In the genomic region with DNA sequence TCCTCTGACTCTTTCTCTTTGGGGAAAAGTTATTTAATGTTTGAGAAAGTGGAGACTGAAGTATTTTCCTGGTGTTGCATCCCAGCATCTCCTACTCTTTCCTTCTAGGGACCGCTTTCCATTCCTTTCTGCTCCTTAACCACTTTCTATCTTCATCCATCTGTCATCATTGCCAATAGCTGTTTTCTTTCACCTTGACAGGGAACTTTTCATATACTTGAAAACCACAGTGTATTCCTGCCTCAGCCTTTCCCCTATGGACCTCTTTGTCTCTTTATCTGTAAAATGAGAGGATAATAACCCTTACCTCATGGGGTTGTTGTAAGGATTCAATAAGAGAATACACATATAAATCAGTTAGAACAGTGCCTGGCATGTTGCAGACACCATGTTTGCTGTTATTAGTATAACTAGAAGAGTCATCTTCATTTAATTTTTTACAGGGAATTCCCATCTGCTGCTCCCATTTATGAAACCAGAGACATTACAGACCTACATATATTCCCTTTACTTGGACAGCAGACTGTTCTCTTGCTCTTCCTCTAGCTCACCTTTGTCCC, we compare ENCODE assay signal across 20 cellular contexts. TPM values are rescaled to one million over a fixed set of nuclear protein-coding genes. Genes with fewer than 3 reads are reported as not detected.
A peak's percentile ranks its signal among the peaks of the same experiment; 100 is the strongest.
DNase-seq lines count a peak whose midpoint lies in the region; ATAC-seq, FAIRE-seq and TF ChIP-seq lines count a peak whose summit lies in the region.
"Had no signal": no experiment of that assay in that cellular context is flagged by ENCODE, and none has a peak within 500 bp of the region (broad histone marks: within the 10 kb centered on the region; RNA-seq: fewer than 3 reads in every experiment).

No MANE protein-coding gene starts in this region.

- H3K4me1 Mint-ChIP-seq in activated naive CD4-positive, alpha-beta T cell treated with anti-CD3 and anti-CD28 coated beads for 36 hours (ENCODE audit: low read depth): peaks cover 51% of the 10 kb centered on the region
- H3K4me1 Mint-ChIP-seq in astrocyte (ENCODE audit: low read depth, unreplicated experiment) (no peaks in the 10 kb centered on the region), type B pancreatic cell (ENCODE audit: unreplicated experiment) (peaks cover 10% of the 10 kb centered on the region)

- no peaks in the 10 kb centered on the region for H3K9me3 ChIP-seq in PC-3 (ENCODE audit: low read length)
- no peaks in the 10 kb centered on the region for H3K9me3 ChIP-seq in astrocyte (ENCODE audit: insufficient read depth, low read depth, low read length)
- H3K9me3 ChIP-seq in WERI-Rb-1 (ENCODE audit: severe bottlenecking): no peaks in the 10 kb centered on the region
- H3K9me3 ChIP-seq: right lobe of liver, vagina had no signal

- no peak for TF ChIP-seq CTCF in PC-3 (conservative IDR thresholded peaks at IDR 0.05; ENCODE audit: low read depth, low read length)
- TF ChIP-seq CTCF in astrocyte (IDR thresholded peaks at IDR 0.05; ENCODE audit: insufficient read depth, low read depth, low read length): no peak
- TF ChIP-seq CTCF in type B pancreatic cell (conservative IDR thresholded peaks at IDR 0.05): no peak
- TF ChIP-seq CTCF in WERI-Rb-1 (IDR thresholded peaks at IDR 0.05; ENCODE audit: low read depth, low read length): no peak

- H3K4me3 Mint-ChIP-seq in activated naive CD4-positive, alpha-beta T cell treated with anti-CD3 and anti-CD28 coated beads for 36 hours: no peak overlapping the region
- H3K4me3 Mint-ChIP-seq in astrocyte (ENCODE audit: unreplicated experiment): no peak overlapping the region
- no peak overlapping the region for H3K4me3 Mint-ChIP-seq in type B pancreatic cell

- H3K27ac Mint-ChIP-seq in activated naive CD4-positive, alpha-beta T cell treated with anti-CD3 and anti-CD28 coated beads for 36 hours: peak overlapping the region; percentile 89
- H3K27ac Mint-ChIP-seq in astrocyte (ENCODE audit: unreplicated experiment) (no peak overlapping the region), type B pancreatic cell (peak overlapping the region; percentile 8)

- 0 out of 2 replicates have a peak, but pooled peaks have one; percentile 24 for ATAC-seq in PC-3
- ATAC-seq: left cardiac atrium, right lobe of liver had no signal

- no peaks in the 10 kb centered on the region for H3K79me2 ChIP-seq in PC-3 (ENCODE audit: low read length)
- no peaks in the 10 kb centered on the region for H3K79me2 ChIP-seq in astrocyte (ENCODE audit: insufficient read depth, low read length)

- no peaks in the 10 kb centered on the region for H3F3A ChIP-seq in PC-3 (ENCODE audit: low read length, unreplicated experiment)

- intact Hi-C loops in activated naive CD4-positive, alpha-beta T cell treated with anti-CD3 and anti-CD28 coated beads for 36 hours (cut with micrococcal nuclease): loop anchor here (1.0 kb wide), 5 partner anchors 10 to 171 kb away; a partner anchor contains a TSS
- intact Hi-C loops in PC-3 (cut with micrococcal nuclease): no loop called here

- no peaks in the 10 kb centered on the region for H3K9me2 ChIP-seq in PC-3 (replicated peaks; ENCODE audit: low read length)

- H3K27ac ChIP-seq in PC-3 (ENCODE audit: low read length) (peak overlapping the region; percentile 38), astrocyte (ENCODE audit: low read depth, low read length) (peak overlapping the region; percentile 6), WERI-Rb-1 (no peak overlapping the region)
- H3K27ac ChIP-seq: right lobe of liver, RWPE1, vagina had no signal

- FAIRE-seq in astrocyte (lab: Jason Lieb, UNC): no peak

- no peaks in the 10 kb centered on the region for H3K27me3 Mint-ChIP-seq in activated naive CD4-positive, alpha-beta T cell treated with anti-CD3 and anti-CD28 coated beads for 36 hours (ENCODE audit: low read depth)
- no peaks in the 10 kb centered on the region for H3K27me3 Mint-ChIP-seq in astrocyte (ENCODE audit: low read depth, unreplicated experiment)
- no peaks in the 10 kb centered on the region for H3K27me3 Mint-ChIP-seq in type B pancreatic cell

- H3K4me1 ChIP-seq in PC-3 (ENCODE audit: insufficient read depth, low read length): peaks cover 10% of the 10 kb centered on the region; the same call in 1 of the 2 replicates
- H3K4me1 ChIP-seq in astrocyte (ENCODE audit: insufficient read depth, low read length): peaks cover 15% of the 10 kb centered on the region
- H3K4me1 ChIP-seq: vagina had no signal

- H3K27me3 ChIP-seq in PC-3 (ENCODE audit: low read length): no peaks in the 10 kb centered on the region
- H3K27me3 ChIP-seq in astrocyte (ENCODE audit: insufficient read depth, low read length): no peaks in the 10 kb centered on the region
- H3K27me3 ChIP-seq in WERI-Rb-1 (ENCODE audit: insufficient read depth, low read depth, severe bottlenecking): no peaks in the 10 kb centered on the region
- H3K27me3 ChIP-seq: right lobe of liver, vagina had no signal

- H3K4me3 ChIP-seq in PC-3 (ENCODE audit: low read length): no peak overlapping the region
- H3K4me3 ChIP-seq in astrocyte (ENCODE audit: insufficient read depth, low read depth, low read length): no peak overlapping the region
- no peak overlapping the region for H3K4me3 ChIP-seq in WERI-Rb-1 (ENCODE audit: low read depth, low read length)
- H3K4me3 ChIP-seq: right lobe of liver, vagina had no signal

- H3K9ac ChIP-seq in PC-3 (ENCODE audit: low read length): no peak overlapping the region
- H3K9ac ChIP-seq in astrocyte (ENCODE audit: low read length): no peak overlapping the region

- CTCF ChIA-PET in activated naive CD4-positive, alpha-beta T cell treated with anti-CD3 and anti-CD28 coated beads for 36 hours (lab: Charles Lee): interaction anchor here (0.9 to 3.2 kb wide), 9 partner anchors 9 to 171 kb away, joined by 3 to 28 read pairs (median 4); no protein-coding TSS in a partner anchor
- CTCF ChIA-PET in PC-3 (lab: Charles Lee): no interaction called here

- H3K36me3 ChIP-seq in PC-3 (ENCODE audit: low read depth, low read length): peaks cover 49% of the 10 kb centered on the region; the same call in 1 of the 2 replicates
- no peaks in the 10 kb centered on the region for H3K36me3 ChIP-seq in astrocyte (ENCODE audit: insufficient read depth, low read length)
- no peaks in the 10 kb centered on the region for H3K36me3 ChIP-seq in WERI-Rb-1
- H3K36me3 ChIP-seq: vagina had no signal

- H3K9me3 Mint-ChIP-seq in activated naive CD4-positive, alpha-beta T cell treated with anti-CD3 and anti-CD28 coated beads for 36 hours: no peaks in the 10 kb centered on the region
- H3K9me3 Mint-ChIP-seq in astrocyte (ENCODE audit: unreplicated experiment) (no peaks in the 10 kb centered on the region), type B pancreatic cell (no peaks in the 10 kb centered on the region)

- POLR2A ChIA-PET in PC-3 (lab: Charles Lee; ENCODE audit: unreplicated experiment): interaction anchor here (0.6 kb wide), 1 partner anchor 1689 kb away, joined by 4 read pairs; no protein-coding TSS in a partner anchor

- no peak for DNase-seq in activated naive CD4-positive, alpha-beta T cell treated with anti-CD3 and anti-CD28 coated beads for 36 hours
- no peak for DNase-seq in activated naive CD4-positive, alpha-beta T cell treated with Interleukin-2 at 50 U/mL for 16 hours
- DNase-seq in PC-3 (no peak), astrocyte (ENCODE audit: low read depth) (no peak), type B pancreatic cell (ENCODE audit: extremely low spot score, unreplicated experiment) (no peak), WERI-Rb-1 (no peak), ACHN (no peak), Ammon's horn (ENCODE audit: low spot score) (no peak)
- DNase-seq: anterior cingulate cortex; GDM1; left cardiac atrium; NCI-H1694; NK-92 treated with Interleukin-12 subunit alpha and Interleukin-12 subunit beta, amount 100 ng/mL, for 24 hours; occipital lobe; right lobe of liver; SW 1271 had no signal

- peaks cover 74% of the 10 kb centered on the region for H3K36me3 Mint-ChIP-seq in activated naive CD4-positive, alpha-beta T cell treated with anti-CD3 and anti-CD28 coated beads for 36 hours (ENCODE audit: low read depth)
- H3K36me3 Mint-ChIP-seq in astrocyte (ENCODE audit: low read depth, unreplicated experiment): no peaks in the 10 kb centered on the region
- H3K36me3 Mint-ChIP-seq in type B pancreatic cell: peaks cover 3% of the 10 kb centered on the region

- H3K4me2 ChIP-seq in PC-3 (ENCODE audit: low read length) (no peak overlapping the region), astrocyte (ENCODE audit: low read length) (peak overlapping the region; percentile 35)

- BruUV-seq in PC-3 (replicated peaks; lab: Mats Ljungman, UMichigan): no TSS peak

- in situ Hi-C loops in ACHN (cut with HindIII; ENCODE audit: low pct_ligation_motif_present, low pct_unique_long_range_greater_than_20kb, low sequenced_read_pairs): no loop called here

- H2AFZ ChIP-seq in PC-3 (ENCODE audit: low read length) (no peak overlapping the region), astrocyte (ENCODE audit: low read depth, low read length) (no peak overlapping the region)

- H4K20me1 ChIP-seq in PC-3 (ENCODE audit: low read length) (no peaks in the 10 kb centered on the region), astrocyte (ENCODE audit: insufficient read depth, low read length) (no peaks in the 10 kb centered on the region)

RNA-seq across cellular contexts. Expression of a gene that starts 31.8 kb away (rescaled TPM):
- total RNA-seq in activated naive CD4-positive, alpha-beta T cell treated with anti-CD3 and anti-CD28 coated beads for 36 hours: 1,000 to 10,000 TPM; 1,008 to 1,043 TPM
- 133 and 143 TPM in 2 replicates for total RNA-seq in PC-3 (2014; rRNA removed)
- total RNA-seq in astrocyte: 7.3 and 8.4 TPM in 2 replicates
- 43.3 and 157 TPM in 2 replicates for total RNA-seq in type B pancreatic cell (ENCODE audit: low replicate concordance)

RNA-seq across cellular contexts. Expression of a gene that starts 45.4 kb away (rescaled TPM):
- total RNA-seq in activated naive CD4-positive, alpha-beta T cell treated with anti-CD3 and anti-CD28 coated beads for 36 hours: not detected
- total RNA-seq in PC-3 (2014; rRNA removed) (not detected in 2 replicates), astrocyte (not detected in 2 replicates), type B pancreatic cell (ENCODE audit: low replicate concordance) (0.19 and 0.31 TPM in 2 replicates)
- total RNA-seq: left cardiac atrium, MCF 10A, mononuclear cell, occipital lobe, vagina had no signal
